ENCODE assay signal across 1 cellular context in the genomic region with DNA sequence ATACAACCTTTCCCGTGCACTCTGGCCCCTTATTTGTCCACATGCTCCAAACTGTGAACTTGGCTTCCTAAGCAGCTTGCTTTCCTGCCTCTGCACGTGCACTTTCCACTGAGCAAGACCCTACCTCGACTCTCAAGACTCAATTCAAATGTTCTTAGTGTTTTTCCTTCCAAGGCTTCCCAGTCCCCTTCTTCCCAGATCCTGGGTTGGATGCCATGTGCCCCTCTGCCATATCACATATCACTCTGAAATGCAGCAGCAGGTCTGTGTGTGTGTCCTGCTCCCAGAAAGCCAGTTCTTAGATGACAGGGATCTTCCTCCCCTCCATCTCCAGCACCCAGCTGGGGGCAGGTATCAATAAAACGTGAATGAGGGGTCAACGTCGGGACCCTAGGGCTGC.
TF ChIP-seq lines count a peak whose summit lies in the region.

No MANE protein-coding gene starts in this region.

TF ChIP-seq in GM12878, 131 proteins besides CTCF, POLR2A, EP300 and RAD21:
- TF ChIP-seq CREB1 (IDR thresholded peaks at IDR 0.05; ENCODE audit: low read depth): no peak
- no peak for TF ChIP-seq CHD4 (IDR thresholded peaks at IDR 0.05)
- TF ChIP-seq ZBTB11 (CRISPR knock-in tag; IDR thresholded peaks at IDR 0.05): no peak
- no peak for TF ChIP-seq USF1 (IDR thresholded peaks at IDR 0.05; ENCODE audit: borderline replicate concordance, extremely low read length, insufficient read depth, low read depth, low read length)
- no peak for TF ChIP-seq MXI1 (IDR thresholded peaks at IDR 0.05; ENCODE audit: low read depth, low read length)
- TF ChIP-seq TAF1 (IDR thresholded peaks at IDR 0.05; ENCODE audit: borderline replicate concordance, low read depth, low read length): no peak
- TF ChIP-seq BACH1 (IDR thresholded peaks at IDR 0.05; ENCODE audit: borderline replicate concordance): no peak
- no peak for TF ChIP-seq RUNX3 (IDR thresholded peaks at IDR 0.05; ENCODE audit: low read length)
- TF ChIP-seq ZNF207 (IDR thresholded peaks at IDR 0.05; ENCODE audit: borderline replicate concordance): no peak
- TF ChIP-seq, protein P1, sequence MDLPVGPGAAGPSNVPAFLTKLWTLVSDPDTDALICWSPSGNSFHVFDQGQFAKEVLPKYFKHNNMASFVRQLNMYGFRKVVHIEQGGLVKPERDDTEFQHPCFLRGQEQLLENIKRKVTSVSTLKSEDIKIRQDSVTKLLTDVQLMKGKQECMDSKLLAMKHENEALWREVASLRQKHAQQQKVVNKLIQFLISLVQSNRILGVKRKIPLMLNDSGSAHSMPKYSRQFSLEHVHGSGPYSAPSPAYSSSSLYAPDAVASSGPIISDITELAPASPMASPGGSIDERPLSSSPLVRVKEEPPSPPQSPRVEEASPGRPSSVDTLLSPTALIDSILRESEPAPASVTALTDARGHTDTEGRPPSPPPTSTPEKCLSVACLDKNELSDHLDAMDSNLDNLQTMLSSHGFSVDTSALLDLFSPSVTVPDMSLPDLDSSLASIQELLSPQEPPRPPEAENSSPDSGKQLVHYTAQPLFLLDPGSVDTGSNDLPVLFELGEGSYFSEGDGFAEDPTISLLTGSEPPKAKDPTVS (IDR thresholded peaks at IDR 0.05; ENCODE audit: low read depth, low read length): no peak
TF ChIP-seq in GM12878: peak in this region for 0.
